8 cellular contexts compared by ENCODE assay signal in genomic region chr14:54487771-54488170, GRCh38. TPM values are rescaled to one million over a fixed set of nuclear protein-coding genes. Genes with fewer than 3 reads are reported as not detected.
DNase-seq lines count a peak whose midpoint lies in the region; ATAC-seq and TF ChIP-seq lines count a peak whose summit lies in the region.

No MANE protein-coding gene starts in this region.

- no peak overlapping the region for H2BK120ac ChIP-seq in H9 (ENCODE audit: low read depth, low read length, poor library complexity, severe bottlenecking)

- H3K23ac ChIP-seq in H9 (ENCODE audit: insufficient read length, low read depth, low read length) = no peak overlapping the region

- H3K14ac ChIP-seq in H9 (ENCODE audit: insufficient read depth, low read length) = no peak overlapping the region; the same call in 1 of the 2 replicates

- H2BK20ac ChIP-seq in H9 (ENCODE audit: low read depth, low read length, poor library complexity, severe bottlenecking) = no peak overlapping the region

- no peaks in the 10 kb centered on the region for H4K20me1 ChIP-seq in H9 (ENCODE audit: control insufficient read depth, insufficient read depth, insufficient read length)

- no peak for TF ChIP-seq CTCF in H9 (conservative IDR thresholded peaks at IDR 0.05)
- TF ChIP-seq CTCF in WERI-Rb-1 (IDR thresholded peaks at IDR 0.05; ENCODE audit: low read depth, low read length) = no peak
- no peak for TF ChIP-seq CTCF in foreskin keratinocyte (conservative IDR thresholded peaks at IDR 0.05)
- TF ChIP-seq CTCF in progenitor cell of endocrine pancreas (IDR thresholded peaks at IDR 0.05; ENCODE audit: unreplicated experiment) = no peak

- peaks cover 24% of the 10 kb centered on the region for H3K79me2 ChIP-seq in H9 (ENCODE audit: insufficient read depth, low read length)

- H4K5ac ChIP-seq in H9 (ENCODE audit: insufficient read length, low read depth, low read length) = no peak overlapping the region

- peaks cover 36 to 49% of the 10 kb centered on the region in 2 experiments for H3K4me1 Mint-ChIP-seq in H9
- H3K4me1 Mint-ChIP-seq in progenitor cell of endocrine pancreas (ENCODE audit: low read depth) = peaks cover 20% of the 10 kb centered on the region

- no peak overlapping the region for H4K91ac ChIP-seq in H9 (ENCODE audit: insufficient read length, low read depth, low read length)

- DNase-seq in AG08395 (ENCODE audit: low spot score) (peak; percentile 75), H9 (no peak), WERI-Rb-1 (no peak), foreskin keratinocyte (peak; percentile 16 to 53), progenitor cell of endocrine pancreas (ENCODE audit: low spot score, unreplicated experiment) (no peak), globus pallidus (ENCODE audit: low spot score) (no peak)

- H2BK15ac ChIP-seq in H9 (ENCODE audit: low read depth, low read length) = no peak overlapping the region

- WGBS in H9 (ENCODE audit: extremely low coverage, insufficient read length, low lambda C conversion rate) = no CpG with 5 or more reads among the region's 4 CpGs

- H3K36me3 Mint-ChIP-seq in H9 (ENCODE audit: insufficient read depth in 1 of 3, low read depth in 3 of 3) (peaks cover 5 to 15% (median 12%) of the 10 kb centered on the region in 3 experiments; a peak in 6 of 7 replicates), progenitor cell of endocrine pancreas (ENCODE audit: insufficient read depth) (peaks cover 12% of the 10 kb centered on the region)

- H3K27ac Mint-ChIP-seq in H9 (peak overlapping the region; percentile 50 to 95 (median 92); a peak in 6 of 7 replicates), progenitor cell of endocrine pancreas (peak overlapping the region; percentile 98)

- H3T11ph ChIP-seq in H9 (ENCODE audit: low read length) = no peak overlapping the region

- peaks cover 12% of the 10 kb centered on the region for H3K36me3 ChIP-seq in WERI-Rb-1

- H3K4me2 ChIP-seq in H9 (ENCODE audit: insufficient read depth, insufficient read length, low read length) = peak overlapping the region; percentile 95

- H3K56ac ChIP-seq in H9 (ENCODE audit: insufficient read length, low read depth, low read length) = no peak overlapping the region

- peaks cover 12% of the 10 kb centered on the region for H3K23me2 ChIP-seq in H9 (ENCODE audit: insufficient read length, low read depth, low read length, poor library complexity, severe bottlenecking)

- no peak overlapping the region for H2AFZ ChIP-seq in H9 (ENCODE audit: low read length)

- no peak overlapping the region for H2BK5ac ChIP-seq in H9 (ENCODE audit: insufficient read length, low read length)

- H3K79me1 ChIP-seq in H9 (ENCODE audit: insufficient read depth, low read depth, low read length, poor library complexity, severe bottlenecking) = peaks cover 7% of the 10 kb centered on the region

- H3K27ac ChIP-seq in H9 (ENCODE audit: insufficient read length, low read depth, low read length) (peak overlapping the region; percentile 91), WERI-Rb-1 (peak overlapping the region; percentile 89), foreskin keratinocyte (peak overlapping the region; percentile 85)

- ATAC-seq in foreskin keratinocyte (no peak), HG03460 (IDR thresholded peaks at IDR 0.05; ENCODE audit: unreplicated experiment) (no peak), GM18517 (IDR thresholded peaks at IDR 0.05; ENCODE audit: unreplicated experiment) (no peak)

- H3K9me3 ChIP-seq in H9 (ENCODE audit: control insufficient read depth, low read depth, low read length) = no peaks in the 10 kb centered on the region
- no peaks in the 10 kb centered on the region for H3K9me3 ChIP-seq in WERI-Rb-1 (ENCODE audit: severe bottlenecking)

- no peaks in the 10 kb centered on the region; a peak in 1 of 5 replicates for H3K9me3 Mint-ChIP-seq in H9
- no peaks in the 10 kb centered on the region for H3K9me3 Mint-ChIP-seq in progenitor cell of endocrine pancreas (ENCODE audit: low read depth)

- H3K4me1 ChIP-seq in H9 (ENCODE audit: insufficient read depth, low read length) (no peaks in the 10 kb centered on the region; the same call in 1 of the 2 replicates), foreskin keratinocyte (peaks cover 12% of the 10 kb centered on the region)

- peak overlapping the region; percentile 64 for H3K18ac ChIP-seq in H9 (ENCODE audit: insufficient read length, low read depth, low read length)

- H3K4me3 ChIP-seq in WERI-Rb-1 (ENCODE audit: low read depth, low read length) = peak overlapping the region; percentile 87

- no peaks in the 10 kb centered on the region for H3K27me3 ChIP-seq in H9 (ENCODE audit: insufficient read depth, low read length)
- no peaks in the 10 kb centered on the region for H3K27me3 ChIP-seq in WERI-Rb-1 (ENCODE audit: insufficient read depth, low read depth, severe bottlenecking)
- H3K27me3 ChIP-seq in foreskin keratinocyte = no peaks in the 10 kb centered on the region

- H3K27me3 Mint-ChIP-seq in H9 (ENCODE audit: low read depth) (no peaks in the 10 kb centered on the region), progenitor cell of endocrine pancreas (no peaks in the 10 kb centered on the region)

- peak overlapping the region; percentile 78 to 82 for H3K4me3 Mint-ChIP-seq in H9
- peak overlapping the region; percentile 86 for H3K4me3 Mint-ChIP-seq in progenitor cell of endocrine pancreas (ENCODE audit: low read depth)

- no peak overlapping the region for H2BK12ac ChIP-seq in H9 (ENCODE audit: insufficient read length, low read depth, low read length)

- no peak overlapping the region for H3K4ac ChIP-seq in H9 (ENCODE audit: low read depth, low read length)

- no peak overlapping the region for H4K8ac ChIP-seq in H9 (replicated peaks; ENCODE audit: insufficient read length, low read depth, low read length)

- peak overlapping the region; percentile 68 for H3K9ac ChIP-seq in H9 (ENCODE audit: extremely low read depth, insufficient read length, low read length)

- peak overlapping the region; percentile 24 for H2AK5ac ChIP-seq in H9 (ENCODE audit: insufficient read length, low read length)

RNA-seq across cellular contexts. Expression of gene GMFB, which starts 1.0 kb away (rescaled TPM):
- total RNA-seq in H9 (2021) (71.0 and 79.2 TPM in 2 replicates), foreskin keratinocyte (57.6 and 58.2 TPM in 2 replicates), progenitor cell of endocrine pancreas (47.6 and 57.5 TPM in 2 replicates)
- 19.0 and 21.2 TPM in 2 replicates for polyA plus RNA-seq in foreskin keratinocyte

RNA-seq across cellular contexts. Expression of gene CGRRF1, which starts 21.9 kb away (rescaled TPM):
- total RNA-seq in H9 (2021) (19.1 and 23.5 TPM in 2 replicates), foreskin keratinocyte (11.6 and 12.4 TPM in 2 replicates), progenitor cell of endocrine pancreas (16.9 and 19.3 TPM in 2 replicates)
- 14.6 and 15.0 TPM in 2 replicates for polyA plus RNA-seq in foreskin keratinocyte

RNA-seq across cellular contexts. Expression of gene CNIH1, which starts 46.6 kb away (rescaled TPM):
- total RNA-seq in H9 (2021) = 99.3 and 108 TPM in 2 replicates
- 117 and 119 TPM in 2 replicates for total RNA-seq in foreskin keratinocyte
- polyA plus RNA-seq in foreskin keratinocyte = 110 and 127 TPM in 2 replicates
- total RNA-seq in progenitor cell of endocrine pancreas = 106 and 111 TPM in 2 replicates

Comparison
In these comparisons a context has a peak if more than half of its experiments do, and no peak if none do; other contexts are left out.
1. DNase-seq: peak in AG08395 (single experiment) and foreskin keratinocyte (2 of 2); none in H9 (single experiment), WERI-Rb-1 (single experiment), progenitor cell of endocrine pancreas (single experiment) and globus pallidus (single experiment).
2. Peak in every context shown above with its lines, with median percentiles within 50 percentile points of each other: H3K27ac ChIP-seq.